13 cellular contexts compared by ENCODE assay signal in the genomic region with DNA sequence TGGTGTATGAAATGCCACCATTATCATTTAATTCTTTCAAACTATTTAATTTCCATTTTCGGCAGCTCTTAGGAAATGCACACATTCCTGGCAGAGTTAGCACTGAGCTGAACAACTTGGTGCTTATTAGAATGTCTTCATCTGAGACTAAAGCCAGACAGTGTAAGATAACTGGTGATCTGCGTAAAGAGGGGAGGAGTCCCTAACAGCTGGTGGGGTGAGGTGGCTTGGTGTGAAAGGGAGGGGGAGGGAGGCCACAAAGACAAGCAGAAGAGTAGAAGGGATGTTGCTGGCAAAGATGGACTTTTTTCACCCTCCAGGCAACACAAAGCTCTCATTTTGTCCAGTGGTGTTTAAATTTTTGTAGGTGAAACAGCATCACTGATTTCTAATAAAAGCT.
DNase-seq lines count a peak whose midpoint lies in the region; ATAC-seq and TF ChIP-seq lines count a peak whose summit lies in the region.
"Had no signal": no experiment of that assay in that cellular context is flagged by ENCODE, and none has a peak within 500 bp of the region (broad histone marks: within the 10 kb centered on the region; RNA-seq: fewer than 3 reads in every experiment).

No MANE protein-coding gene starts in this region.

- WGBS in esophagus muscularis mucosa, result 41% methylated on average over 2 of the region's 2 CpGs
- WGBS in mesendoderm (ENCODE audit: extremely low coverage, insufficient coverage, low lambda C conversion rate), result no CpG with 5 or more reads among the region's 2 CpGs
- WGBS in testis, 2 donors, result 37 to 38% methylated on average over 2 of the region's 2 CpGs

- H3K79me2 ChIP-seq in mesendoderm (ENCODE audit: control insufficient read depth, insufficient read depth, low read length), result no peaks in the 10 kb centered on the region

- no peak overlapping the region for H3K23ac ChIP-seq in mesendoderm (ENCODE audit: low read length)

- H3K4me1 Mint-ChIP-seq in stimulated activated memory B cell treated with anti-CD40 and anti-IgM and Interleukin-4, amounts not matched to agents 10 μg/mL and 1 μg/mL and 100 μg/mL, for 72 hours, result no peaks in the 10 kb centered on the region

- TF ChIP-seq CTCF in esophagus muscularis mucosa (IDR thresholded peaks at IDR 0.05), result no peak
- no peak for TF ChIP-seq CTCF in testis (IDR thresholded peaks at IDR 0.05)

- H3K27ac ChIP-seq in esophagus muscularis mucosa (replicated peaks in 1 of 4) (peak overlapping the region; percentile 67 to 78 (median 72)), mesendoderm (ENCODE audit: low read depth, low read length) (peak overlapping the region; percentile 77), testis (no peak overlapping the region)
- H3K27ac ChIP-seq: epithelial cell of prostate had no signal

- peak; percentile 80 for DNase-seq in NCI-H82 (lab: John Stamatoyannopoulos, UW)
- no peak for DNase-seq in esophagus muscularis mucosa (ENCODE audit: extremely low spot score)
- DNase-seq in mesendoderm, result peak; percentile 86
- DNase-seq in testis, result peak; percentile 41
- no peak for DNase-seq in occipital lobe (lab: John Stamatoyannopoulos, UW)
- DNase-seq: activated CD4-positive, alpha-beta T cell treated with anti-CD3 and anti-CD28 coated beads for 48 hours; mammary epithelial cell; MG63 had no signal

- H2BK120ac ChIP-seq in mesendoderm (ENCODE audit: low read depth, low read length), result peak overlapping the region; percentile 94

- no peak overlapping the region for H2AK5ac ChIP-seq in mesendoderm (ENCODE audit: low read length)

- no peak for TF ChIP-seq EP300 in esophagus muscularis mucosa (IDR thresholded peaks at IDR 0.05)

- peak overlapping the region; percentile 45 for H3K56ac ChIP-seq in mesendoderm (ENCODE audit: low read length)

- no peaks in the 10 kb centered on the region for H3K36me3 ChIP-seq in esophagus muscularis mucosa
- H3K36me3 ChIP-seq in mesendoderm (ENCODE audit: control insufficient read depth, insufficient read depth, low read length), result no peaks in the 10 kb centered on the region
- no peaks in the 10 kb centered on the region for H3K36me3 ChIP-seq in testis (ENCODE audit: low read depth, missing control alignments)
- H3K36me3 ChIP-seq: MG63 had no signal

- peak overlapping the region; percentile 95 for H3K18ac ChIP-seq in mesendoderm (ENCODE audit: low read length)

- H3K4me1 ChIP-seq in esophagus muscularis mucosa (peaks cover 16 to 44% (median 38%) of the 10 kb centered on the region in 4 donors), mesendoderm (ENCODE audit: control insufficient read depth, low read depth, low read length) (peaks cover 8% of the 10 kb centered on the region), testis (peaks cover 6% of the 10 kb centered on the region)

- no peaks in the 10 kb centered on the region for H3K9me3 Mint-ChIP-seq in stimulated activated memory B cell treated with anti-CD40 and anti-IgM and Interleukin-4, amounts not matched to agents 10 μg/mL and 1 μg/mL and 100 μg/mL, for 72 hours

- intact Hi-C loops in esophagus muscularis mucosa (cut with DNase I) (loop anchor here (5.0 kb wide), 1 partner anchor 81 kb away; no protein-coding TSS in a partner anchor), testis (cut with DNase I; ENCODE audit: low total_unique reads) (no loop called here)

- H3K27me3 Mint-ChIP-seq in stimulated activated memory B cell treated with anti-CD40 and anti-IgM and Interleukin-4, amounts not matched to agents 10 μg/mL and 1 μg/mL and 100 μg/mL, for 72 hours, result no peaks in the 10 kb centered on the region

- H3K27ac Mint-ChIP-seq in stimulated activated memory B cell treated with anti-CD40 and anti-IgM and Interleukin-4, amounts not matched to agents 10 μg/mL and 1 μg/mL and 100 μg/mL, for 72 hours, result no peak overlapping the region
- H3K27ac Mint-ChIP-seq: activated naive CD8-positive, alpha-beta T cell had no signal

- H3K27me3 ChIP-seq in esophagus muscularis mucosa (no peaks in the 10 kb centered on the region), mesendoderm (ENCODE audit: insufficient read depth, low read length, poor library complexity) (no peaks in the 10 kb centered on the region), testis (no peaks in the 10 kb centered on the region)
- H3K27me3 ChIP-seq: MG63 had no signal

- H2BK5ac ChIP-seq in mesendoderm (ENCODE audit: low read length), result peak overlapping the region; percentile 58

- H3K4me2 ChIP-seq in mesendoderm (ENCODE audit: low read length), result no peak overlapping the region

- no peak overlapping the region for H3K9ac ChIP-seq in mesendoderm (ENCODE audit: low read length)

- no peak for ATAC-seq in stimulated activated memory B cell treated with anti-CD40 and anti-IgM and Interleukin-4, amounts not matched to agents 10 μg/mL and 1 μg/mL and 100 μg/mL, for 72 hours
- ATAC-seq in GM21381 (IDR thresholded peaks at IDR 0.05; ENCODE audit: unreplicated experiment), result no peak
- ATAC-seq in HG03175 (IDR thresholded peaks at IDR 0.05; ENCODE audit: unreplicated experiment), result no peak

- TF ChIP-seq POLR2A in esophagus muscularis mucosa (IDR thresholded peaks at IDR 0.05; ENCODE audit: low read depth) (no peak), testis (IDR thresholded peaks at IDR 0.05) (no peak)

- peak overlapping the region; percentile 16 for H3K4ac ChIP-seq in mesendoderm (ENCODE audit: low read depth, low read length)

- no peak overlapping the region for H4K8ac ChIP-seq in mesendoderm (ENCODE audit: low read depth, low read length)

- H3K36me3 Mint-ChIP-seq in stimulated activated memory B cell treated with anti-CD40 and anti-IgM and Interleukin-4, amounts not matched to agents 10 μg/mL and 1 μg/mL and 100 μg/mL, for 72 hours, result no peaks in the 10 kb centered on the region
- H3K36me3 Mint-ChIP-seq: activated naive CD8-positive, alpha-beta T cell had no signal

- H3K9me3 ChIP-seq in esophagus muscularis mucosa (no peaks in the 10 kb centered on the region), testis (no peaks in the 10 kb centered on the region)
- H3K9me3 ChIP-seq: MG63 had no signal

- H3K4me3 Mint-ChIP-seq in stimulated activated memory B cell treated with anti-CD40 and anti-IgM and Interleukin-4, amounts not matched to agents 10 μg/mL and 1 μg/mL and 100 μg/mL, for 72 hours, result no peak overlapping the region
- H3K4me3 Mint-ChIP-seq: activated naive CD8-positive, alpha-beta T cell had no signal

- no peaks in the 10 kb centered on the region for H3K79me1 ChIP-seq in mesendoderm (ENCODE audit: low read length)

- no peak overlapping the region for H4K5ac ChIP-seq in mesendoderm (ENCODE audit: low read length)

- H2BK15ac ChIP-seq in mesendoderm (replicated peaks; ENCODE audit: low read depth), result no peak overlapping the region

- peak overlapping the region in 3 of 4 donors; percentile 11 to 25 (median 13) for H3K4me3 ChIP-seq in esophagus muscularis mucosa
- H3K4me3 ChIP-seq in mesendoderm (ENCODE audit: low read length), result no peak overlapping the region
- no peak overlapping the region for H3K4me3 ChIP-seq in testis
- H3K4me3 ChIP-seq: MG63 had no signal

Comparison
In these comparisons a context has a peak if more than half of its experiments do, and no peak if none do; other contexts are left out.
1. DNase-seq: peak in NCI-H82 (single experiment), mesendoderm (single experiment) and testis (single experiment); none in esophagus muscularis mucosa (single experiment) and occipital lobe (single experiment).
2. H3K27ac ChIP-seq: peak in esophagus muscularis mucosa (4 of 4) and mesendoderm (single experiment); none in testis (0 of 2).
3. H3K4me3 ChIP-seq: peak in esophagus muscularis mucosa (3 of 4); none in mesendoderm (single experiment) and testis (0 of 2).